Comparison of ENCODE assay signal across 12 cellular contexts in genomic region chr22:24975813-24976341, GRCh38. TPM values are rescaled to one million over a fixed set of nuclear protein-coding genes. Genes with fewer than 3 reads are reported as not detected.
DNase-seq lines count a peak whose midpoint lies in the region; ATAC-seq and TF ChIP-seq lines count a peak whose summit lies in the region.
"Had no signal": no experiment of that assay in that cellular context is flagged by ENCODE, and none has a peak within 500 bp of the region (broad histone marks: within the 10 kb centered on the region; RNA-seq: fewer than 3 reads in every experiment).

No MANE protein-coding gene starts in this region.

- peaks cover 13% of the 10 kb centered on the region for H3K27me3 Mint-ChIP-seq in activated CD4-positive, alpha-beta T cell treated with anti-CD3 and anti-CD28 coated beads, Interleukin-2, amount 10 ng/mL, durations not matched to agents 24 days and 14 days
- H3K27me3 Mint-ChIP-seq in activated T-cell treated with anti-CD3 and anti-CD28 coated beads, Interleukin-2, amount 50 U/mL, for 4 hours (ENCODE audit: low read depth): no peaks in the 10 kb centered on the region

- no peaks in the 10 kb centered on the region for H3K27me3 ChIP-seq in HUES64 (ENCODE audit: insufficient read depth, low read length)
- H3K27me3 ChIP-seq in dorsolateral prefrontal cortex: no peaks in the 10 kb centered on the region

- TF ChIP-seq CTCF in dorsolateral prefrontal cortex (IDR thresholded peaks at IDR 0.05 in 54 of 56, conservative IDR thresholded peaks at IDR 0.05 in 2 of 56; ENCODE audit: low read depth in 1 of 56, partially characterized antibody in 56 of 56): peak in 1 of 56 donors; percentile 4

- DNase-seq in dorsolateral prefrontal cortex (peak in 6 of 10 donors; percentile 32 to 59 (median 48)), medulla oblongata (ENCODE audit: extremely low spot score) (peak; percentile 59), substantia nigra (lab: John Stamatoyannopoulos, UW) (peak in 20 of 49 donors; percentile 9 to 68 (median 36)), epidermal melanocyte (ENCODE audit: insufficient read length, low spot score) (no peak), SIG-M5 (lab: John Stamatoyannopoulos, UW) (no peak)
- no peak for DNase-seq in activated CD4-positive, alpha-beta T cell treated with anti-CD3 and anti-CD28 coated beads, Interleukin-2, amount 10 ng/mL, durations not matched to agents 24 days and 14 days
- no peak for DNase-seq in activated T-cell treated with anti-CD3 and anti-CD28 coated beads, Interleukin-2, amount 50 U/mL, for 4 hours
- DNase-seq: activated effector memory CD4-positive, alpha-beta T cell treated with anti-CD3 and anti-CD28 coated beads, Interleukin-2, amount 50 U/mL, for 16 hours; left colon; NK-92 treated with Interleukin-12 subunit alpha and Interleukin-12 subunit beta, amount 100 ng/mL, for 24 hours had no signal

- peaks cover 29% of the 10 kb centered on the region for H3K4me1 ChIP-seq in HUES64 (ENCODE audit: insufficient read depth, low read length)

- H3K9me3 ChIP-seq in HUES64 (ENCODE audit: insufficient read depth, low read depth, low read length): no peaks in the 10 kb centered on the region

- intact Hi-C loops in dorsolateral prefrontal cortex (cut with DNase I): no loop called here
- intact Hi-C loops in activated CD4-positive, alpha-beta T cell treated with anti-CD3 and anti-CD28 coated beads, Interleukin-2, amount 10 ng/mL, durations not matched to agents 24 days and 14 days (cut with micrococcal nuclease): no loop called here

- H3K9ac ChIP-seq in HUES64 (ENCODE audit: low read depth, low read length): peak overlapping the region; percentile 40; the same call in 1 of the 2 replicates

- H3K36me3 ChIP-seq in HUES64 (ENCODE audit: insufficient read depth, low read length): no peaks in the 10 kb centered on the region

- H3K27ac ChIP-seq in HUES64 (ENCODE audit: low read depth, low read length) (peak overlapping the region; percentile 79), dorsolateral prefrontal cortex (peak overlapping the region in 58 of 59 donors; percentile 1 to 94 (median 84)), substantia nigra (ENCODE audit: low read depth, low read length, poor library complexity, severe bottlenecking) (peak overlapping the region; percentile 31)

- H3K27ac Mint-ChIP-seq in activated CD4-positive, alpha-beta T cell treated with anti-CD3 and anti-CD28 coated beads, Interleukin-2, amount 10 ng/mL, durations not matched to agents 24 days and 14 days: no peak overlapping the region
- H3K27ac Mint-ChIP-seq: stimulated activated naive CD8-positive, alpha-beta T cell treated with anti-CD3 and anti-CD28 coated beads, Interleukin-15, Interleukin-2, amounts not matched to agents 100 ng/mL and 50 ng/mL, for 24 hours had no signal

- H3K9me3 Mint-ChIP-seq in activated CD4-positive, alpha-beta T cell treated with anti-CD3 and anti-CD28 coated beads, Interleukin-2, amount 10 ng/mL, durations not matched to agents 24 days and 14 days: no peaks in the 10 kb centered on the region
- H3K9me3 Mint-ChIP-seq in activated T-cell treated with anti-CD3 and anti-CD28 coated beads, Interleukin-2, amount 50 U/mL, for 4 hours: no peaks in the 10 kb centered on the region
- H3K9me3 Mint-ChIP-seq: stimulated activated naive CD8-positive, alpha-beta T cell treated with anti-CD3 and anti-CD28 coated beads, Interleukin-15, Interleukin-2, amounts not matched to agents 100 ng/mL and 50 ng/mL, for 24 hours had no signal

- no peak for ATAC-seq in activated T-cell treated with anti-CD3 and anti-CD28 coated beads, Interleukin-2, amount 50 U/mL, for 4 hours
- ATAC-seq: left colon had no signal

- WGBS in HUES64: 64% methylated on average over 11 of the region's 11 CpGs

- peaks cover 6% of the 10 kb centered on the region for H3K4me1 Mint-ChIP-seq in activated CD4-positive, alpha-beta T cell treated with anti-CD3 and anti-CD28 coated beads, Interleukin-2, amount 10 ng/mL, durations not matched to agents 24 days and 14 days
- H3K4me1 Mint-ChIP-seq in activated T-cell treated with anti-CD3 and anti-CD28 coated beads, Interleukin-2, amount 50 U/mL, for 4 hours (ENCODE audit: low read depth): no peaks in the 10 kb centered on the region

- no peak overlapping the region for H3K4me3 Mint-ChIP-seq in activated CD4-positive, alpha-beta T cell treated with anti-CD3 and anti-CD28 coated beads, Interleukin-2, amount 10 ng/mL, durations not matched to agents 24 days and 14 days
- no peak overlapping the region for H3K4me3 Mint-ChIP-seq in activated T-cell treated with anti-CD3 and anti-CD28 coated beads, Interleukin-2, amount 50 U/mL, for 4 hours
- H3K4me3 Mint-ChIP-seq: stimulated activated naive CD8-positive, alpha-beta T cell treated with anti-CD3 and anti-CD28 coated beads, Interleukin-15, Interleukin-2, amounts not matched to agents 100 ng/mL and 50 ng/mL, for 24 hours had no signal

- H3K4me3 ChIP-seq in HUES64 (ENCODE audit: low read length): no peak overlapping the region
- peak overlapping the region in 15 of 59 donors; percentile 1 to 30 (median 9) for H3K4me3 ChIP-seq in dorsolateral prefrontal cortex

- H3K36me3 Mint-ChIP-seq in activated CD4-positive, alpha-beta T cell treated with anti-CD3 and anti-CD28 coated beads, Interleukin-2, amount 10 ng/mL, durations not matched to agents 24 days and 14 days (ENCODE audit: low read depth): no peaks in the 10 kb centered on the region
- no peaks in the 10 kb centered on the region for H3K36me3 Mint-ChIP-seq in activated T-cell treated with anti-CD3 and anti-CD28 coated beads, Interleukin-2, amount 50 U/mL, for 4 hours (ENCODE audit: insufficient read depth)

RNA-seq across cellular contexts. Expression of gene KIAA1671, which starts 23.4 kb away (rescaled TPM):
- 7.7 TPM for polyA plus RNA-seq in HUES64 (2013, experiment 1 of 2)
- 8.5 TPM for polyA plus RNA-seq in HUES64 (2013, experiment 2 of 2)
- total RNA-seq in dorsolateral prefrontal cortex: 10 to 100 TPM; 27.6 to 81.6 (median 55.1) TPM
- total RNA-seq in activated CD4-positive, alpha-beta T cell treated with anti-CD3 and anti-CD28 coated beads, Interleukin-2, amount 10 ng/mL, durations not matched to agents 24 days and 14 days: 11.2 and 11.4 TPM in 2 replicates
- total RNA-seq in activated T-cell treated with anti-CD3 and anti-CD28 coated beads, Interleukin-2, amount 50 U/mL, for 4 hours: 1 to 10 TPM; 4.0 to 9.7 (median 7.3) TPM

RNA-seq across cellular contexts. Expression of gene LHFPL7, which starts 29.4 kb away (rescaled TPM):
- polyA plus RNA-seq in HUES64 (2013, experiment 1 of 2): not detected
- not detected for polyA plus RNA-seq in HUES64 (2013, experiment 2 of 2)
- not detected for total RNA-seq in dorsolateral prefrontal cortex
- not detected in 2 replicates for total RNA-seq in activated CD4-positive, alpha-beta T cell treated with anti-CD3 and anti-CD28 coated beads, Interleukin-2, amount 10 ng/mL, durations not matched to agents 24 days and 14 days
- not detected for total RNA-seq in activated T-cell treated with anti-CD3 and anti-CD28 coated beads, Interleukin-2, amount 50 U/mL, for 4 hours

Comparison
In these comparisons a context has a peak if more than half of its experiments do, and no peak if none do; other contexts are left out.
1. H3K27ac ChIP-seq: peak in every context shown above with its lines; median percentile 84 in dorsolateral prefrontal cortex; 79 in HUES64; 31 in substantia nigra.
2. DNase-seq: peak in dorsolateral prefrontal cortex (6 of 10) and medulla oblongata (single experiment); none in epidermal melanocyte (single experiment), activated CD4-positive, alpha-beta T cell treated with anti-CD3 and anti-CD28 coated beads, Interleukin-2, amount 10 ng/mL, durations not matched to agents 24 days and 14 days (single experiment), activated T-cell treated with anti-CD3 and anti-CD28 coated beads, Interleukin-2, amount 50 U/mL, for 4 hours (single experiment) and SIG-M5 (single experiment).